Comparison of ENCODE assay signal across 8 cellular contexts in genomic region chr7:2633538-2634264, GRCh38. TPM values are rescaled to one million over a fixed set of nuclear protein-coding genes. Genes with fewer than 3 reads are reported as not detected.
DNase-seq lines count a peak whose midpoint lies in the region; ATAC-seq and TF ChIP-seq lines count a peak whose summit lies in the region.

No MANE protein-coding gene starts in this region.

- H3K36me3 Mint-ChIP-seq in activated naive CD4-positive, alpha-beta T cell treated with anti-CD3 and anti-CD28 coated beads, Interleukin-2, amount 50 U/mL, for 72 hours = peaks cover 0 to 5% of the 10 kb centered on the region in 2 donors
- no peaks in the 10 kb centered on the region for H3K36me3 Mint-ChIP-seq in progenitor cell of endocrine pancreas (ENCODE audit: insufficient read depth)

- peaks cover 21 to 81% (median 73%) of the 10 kb centered on the region in 9 donors for H3K4me1 ChIP-seq in heart right ventricle

- H3K36me3 ChIP-seq in heart right ventricle = peaks cover 0 to 9% (median 0%) of the 10 kb centered on the region in 9 donors

- DNase-seq in Daoy (ENCODE audit: low read depth) (peak; percentile 89), NCI-H69 (lab: John Stamatoyannopoulos, UW) (peak; percentile 63), heart right ventricle (no peak), progenitor cell of endocrine pancreas (ENCODE audit: low spot score, unreplicated experiment) (no peak), NCI-H128 (lab: John Stamatoyannopoulos, UW; ENCODE audit: unreplicated experiment) (no peak)
- peak in 1 of 2 donors; percentile 35 for DNase-seq in activated naive CD4-positive, alpha-beta T cell treated with anti-CD3 and anti-CD28 coated beads, Interleukin-2, amount 50 U/mL, for 72 hours (ENCODE audit: low spot score in 2 of 2)

- H3K27ac ChIP-seq in heart right ventricle = peak overlapping the region in 9 of 10 donors; percentile 54 to 96 (median 85)

- H3K4me3 Mint-ChIP-seq in progenitor cell of endocrine pancreas (ENCODE audit: low read depth) = peak overlapping the region; percentile 93

- TF ChIP-seq CTCF in heart right ventricle (IDR thresholded peaks at IDR 0.05) (no peak), progenitor cell of endocrine pancreas (IDR thresholded peaks at IDR 0.05; ENCODE audit: unreplicated experiment) (no peak)

- H3K4me1 Mint-ChIP-seq in progenitor cell of endocrine pancreas (ENCODE audit: low read depth) = peaks cover 11% of the 10 kb centered on the region

- WGBS in heart right ventricle, 2 donors = 41 to 47% methylated on average over 22 of the region's 22 CpGs

- no peaks in the 10 kb centered on the region for H3K9me3 Mint-ChIP-seq in activated naive CD4-positive, alpha-beta T cell treated with anti-CD3 and anti-CD28 coated beads, Interleukin-2, amount 50 U/mL, for 72 hours
- no peaks in the 10 kb centered on the region for H3K9me3 Mint-ChIP-seq in progenitor cell of endocrine pancreas (ENCODE audit: low read depth)

- intact Hi-C loops in heart right ventricle (cut with DNase I) = no loop called here

- peak; percentile 34 to 59 for ATAC-seq in activated naive CD4-positive, alpha-beta T cell treated with anti-CD3 and anti-CD28 coated beads, Interleukin-2, amount 50 U/mL, for 72 hours
- ATAC-seq in heart right ventricle (peak in 3 of 8 donors; percentile 2 to 35 (median 5)), HG02970 (IDR thresholded peaks at IDR 0.05; ENCODE audit: low FRiP score, unreplicated experiment) (no peak), HG03354 (IDR thresholded peaks at IDR 0.05; ENCODE audit: poor library complexity, severe bottlenecking, unreplicated experiment) (no peak)

- H3K4me3 ChIP-seq in heart right ventricle = peak overlapping the region in 9 of 10 donors; percentile 79 to 96 (median 90)

- H3K27ac Mint-ChIP-seq in activated naive CD4-positive, alpha-beta T cell treated with anti-CD3 and anti-CD28 coated beads, Interleukin-2, amount 50 U/mL, for 72 hours = peak overlapping the region; percentile 36 to 95
- H3K27ac Mint-ChIP-seq in progenitor cell of endocrine pancreas = peak overlapping the region; percentile 94

- no peaks in the 10 kb centered on the region for H3K27me3 Mint-ChIP-seq in progenitor cell of endocrine pancreas

- no peaks in the 10 kb centered on the region for H3K9me3 ChIP-seq in heart right ventricle

- no peaks in the 10 kb centered on the region for H3K27me3 ChIP-seq in heart right ventricle

RNA-seq across cellular contexts. Expression of gene TTYH3, which starts 1.9 kb away (rescaled TPM):
- 16.5 and 18.3 TPM in 2 replicates for total RNA-seq in Daoy (2014; rRNA removed; shearing (Covaris generic))
- total RNA-seq in activated naive CD4-positive, alpha-beta T cell treated with anti-CD3 and anti-CD28 coated beads, Interleukin-2, amount 50 U/mL, for 72 hours = 10 to 100 TPM; 23.8 to 28.3 TPM
- 10 to 100 TPM in 4 of 10 donors, 1 to 10 TPM in 6; 7.0 to 37.5 (median 9.0) TPM for total RNA-seq in heart right ventricle
- polyA plus RNA-seq in heart right ventricle = 1 to 10 TPM; 8.6 to 10.0 TPM
- total RNA-seq in progenitor cell of endocrine pancreas = 166 and 170 TPM in 2 replicates

RNA-seq across cellular contexts. Expression of gene AMZ1, which starts 54.3 kb away (rescaled TPM):
- 0.29 TPM in 1 of 2 replicates, not detected in the other for total RNA-seq in Daoy (2014; rRNA removed; shearing (Covaris generic))
- total RNA-seq in activated naive CD4-positive, alpha-beta T cell treated with anti-CD3 and anti-CD28 coated beads, Interleukin-2, amount 50 U/mL, for 72 hours = under 1 TPM; 0.06 to 0.14 TPM
- total RNA-seq in heart right ventricle (under 1 TPM in 6 of 10 donors, not detected in 4; 0.04 to 0.11 (median 0.07) TPM), progenitor cell of endocrine pancreas (0.07 and 0.19 TPM in 2 replicates)
- polyA plus RNA-seq in heart right ventricle = under 1 TPM; 0.04 to 0.07 TPM

Comparison
In these comparisons a context has a peak if more than half of its experiments do, and no peak if none do; other contexts are left out.
1. DNase-seq: peak in Daoy (single experiment) and NCI-H69 (single experiment); none in heart right ventricle (0 of 2), progenitor cell of endocrine pancreas (single experiment) and NCI-H128 (single experiment).
2. ATAC-seq: peak in activated naive CD4-positive, alpha-beta T cell treated with anti-CD3 and anti-CD28 coated beads, Interleukin-2, amount 50 U/mL, for 72 hours (2 of 2); none in HG02970 (single experiment) and HG03354 (single experiment).